33 cellular contexts compared by ENCODE assay signal in genomic region chr17:49869038-49869374, GRCh38. TPM values are rescaled to one million over a fixed set of nuclear protein-coding genes. Genes with fewer than 3 reads are reported as not detected.
"Had no signal": no experiment of that assay in that cellular context is flagged by ENCODE, and none has a peak within 500 bp of the region (broad histone marks: within the 10 kb centered on the region; RNA-seq: fewer than 3 reads in every experiment).

No MANE protein-coding gene starts in this region.

- H3K27ac Mint-ChIP-seq: activated CD4-positive, alpha-beta memory T cell treated with anti-CD3 and anti-CD28 coated beads, Interleukin-2, amount 10 ng/mL, durations not matched to agents 7 days and 5 days; activated CD8-positive, alpha-beta memory T cell treated with anti-CD3 and anti-CD28 coated beads, Interleukin-2, amount 10 ng/mL, durations not matched to agents 7 days and 5 days; activated naive CD8-positive, alpha-beta T cell treated with anti-CD3 and anti-CD28 coated beads for 36 hours had no signal

- H3K27me3 ChIP-seq: cardiac muscle cell, MG63 had no signal

- H3K9me3 Mint-ChIP-seq: activated CD4-positive, alpha-beta memory T cell treated with anti-CD3 and anti-CD28 coated beads, Interleukin-2, amount 10 ng/mL, durations not matched to agents 7 days and 5 days; activated naive CD8-positive, alpha-beta T cell treated with anti-CD3 and anti-CD28 coated beads for 36 hours had no signal

- DNase-seq: activated CD4-positive, alpha-beta memory T cell treated with anti-CD3 and anti-CD28 coated beads, Interleukin-2, amount 10 ng/mL, durations not matched to agents 7 days and 5 days; activated CD4-positive, alpha-beta T cell treated with anti-CD3 and anti-CD28 coated beads for 1 hour; activated CD4-positive, alpha-beta T cell treated with anti-CD3 and anti-CD28 coated beads for 48 hours; activated CD4-positive, CD25-positive, alpha-beta regulatory T cell; activated CD8-positive, alpha-beta memory T cell treated with anti-CD3 and anti-CD28 coated beads for 24 hours; activated CD8-positive, alpha-beta memory T cell treated with anti-CD3 and anti-CD28 coated beads, Interleukin-2, amount 10 ng/mL, durations not matched to agents 7 days and 5 days; activated CD8-positive, alpha-beta memory T cell treated with anti-CD3 and anti-CD28 coated beads, Interleukin-2, amount 50 U/mL, for 48 hours; activated effector memory CD4-positive, alpha-beta T cell treated with Interleukin-2 at 50 U/mL for 16 hours; activated naive CD4-positive, alpha-beta T cell treated with anti-CD3 and anti-CD28 coated beads, Interleukin-2, amount 50 U/mL, for 16 hours; activated naive CD8-positive, alpha-beta T cell treated with anti-CD3 and anti-CD28 coated beads for 36 hours; activated T-cell treated with anti-CD3 and anti-CD28 coated beads, Interleukin-2, amount 50 U/mL, for 48 hours; amniotic stem cell; aorta; Karpas-422; MG63; NCI-H1048; NCI-H1105 treated with DMSO at 0.1 percent for 48 hours; NCI-H1436; NCI-H1694; NCI-H2029; NCI-H345; NCI-H524 treated with DMSO at 0.1 percent for 48 hours; SHP77; SJCRH30; T1000; WERI-Rb-1 had no signal

- H3K4me3 Mint-ChIP-seq: activated CD4-positive, alpha-beta memory T cell treated with anti-CD3 and anti-CD28 coated beads, Interleukin-2, amount 10 ng/mL, durations not matched to agents 7 days and 5 days; activated CD8-positive, alpha-beta memory T cell treated with anti-CD3 and anti-CD28 coated beads, Interleukin-2, amount 10 ng/mL, durations not matched to agents 7 days and 5 days; activated naive CD8-positive, alpha-beta T cell treated with anti-CD3 and anti-CD28 coated beads for 36 hours had no signal

- H3K4me3 ChIP-seq: cardiac muscle cell, MG63, SJCRH30, SK-N-MC had no signal

- H3K27ac ChIP-seq: cardiac muscle cell, SJCRH30, SK-N-MC, WERI-Rb-1 had no signal

- H3K4me1 ChIP-seq: SJCRH30 had no signal

- H3K36me3 ChIP-seq: cardiac muscle cell, MG63, SJCRH30, WERI-Rb-1 had no signal

- H3K9me3 ChIP-seq: MG63, SJCRH30 had no signal

- ATAC-seq: activated CD8-positive, alpha-beta memory T cell treated with anti-CD3 and anti-CD28 coated beads, Interleukin-2, amount 10 ng/mL, durations not matched to agents 7 days and 5 days; Panc1 had no signal

- H3K36me3 Mint-ChIP-seq: activated CD8-positive, alpha-beta memory T cell treated with anti-CD3 and anti-CD28 coated beads, Interleukin-2, amount 10 ng/mL, durations not matched to agents 7 days and 5 days; activated naive CD8-positive, alpha-beta T cell treated with anti-CD3 and anti-CD28 coated beads for 36 hours had no signal

- H3K27me3 Mint-ChIP-seq: activated naive CD8-positive, alpha-beta T cell treated with anti-CD3 and anti-CD28 coated beads for 36 hours had no signal

RNA-seq across cellular contexts. Expression of gene TAC4, which starts 21.1 kb away (rescaled TPM):
- total RNA-seq: activated CD4-positive, alpha-beta memory T cell treated with anti-CD3 and anti-CD28 coated beads, Interleukin-2, amount 10 ng/mL, durations not matched to agents 7 days and 5 days; activated CD8-positive, alpha-beta memory T cell treated with anti-CD3 and anti-CD28 coated beads, Interleukin-2, amount 10 ng/mL, durations not matched to agents 7 days and 5 days; activated naive CD8-positive, alpha-beta T cell treated with anti-CD3 and anti-CD28 coated beads for 36 hours; aorta; cardiac muscle cell; NCI-H460; RPMI7951; SJCRH30; T-helper 1 cell treated with Interleukin-12 subunit alpha and Interleukin-12 subunit beta and Interleukin-4 antibody, amounts not matched to agents 30 ng/mL and 1 ng/mL, for 36 hours; T-helper 2 cell treated with Interferon-gamma antibody and Interleukin-4, amounts not matched to agents 100 ng/mL and 5 ng/mL, for 36 hours had no signal
- polyA plus RNA-seq: aorta had no signal
